15 cellular contexts compared by ENCODE assay signal in the genomic region with DNA sequence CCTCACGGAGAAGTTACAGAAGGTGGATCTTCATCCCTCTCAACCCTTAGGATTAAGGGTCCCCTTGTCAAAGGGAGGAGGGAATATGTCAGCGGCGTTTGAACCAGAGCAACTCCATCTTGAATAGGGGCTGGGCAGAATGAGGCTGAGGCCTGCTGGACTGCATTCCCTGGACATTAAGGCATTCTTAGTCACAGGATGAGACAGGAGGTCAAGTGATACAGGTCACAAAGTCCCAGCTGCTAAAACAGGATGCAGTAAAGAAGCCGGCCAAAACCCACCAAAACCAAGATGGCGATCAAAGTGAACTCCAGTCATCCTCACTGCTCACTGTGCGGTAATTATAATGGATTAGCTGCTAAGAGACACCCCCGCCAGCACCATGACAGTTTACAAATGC. TPM values are rescaled to one million over a fixed set of nuclear protein-coding genes. Genes with fewer than 3 reads are reported as not detected.
DNase-seq lines count a peak whose midpoint lies in the region; TF ChIP-seq lines count a peak whose summit lies in the region.
"Had no signal": no experiment of that assay in that cellular context is flagged by ENCODE, and none has a peak within 500 bp of the region (broad histone marks: within the 10 kb centered on the region; RNA-seq: fewer than 3 reads in every experiment).

No MANE protein-coding gene starts in this region.

- H3K27me3 ChIP-seq in mammary epithelial cell (ENCODE audit: insufficient read depth, low read length) (no peaks in the 10 kb centered on the region), mesenchymal stem cell (ENCODE audit: control insufficient read depth in 1 of 2, insufficient read depth in 1 of 2, low read length in 2 of 2) (peaks cover 0 to 4% of the 10 kb centered on the region in 2 experiments)
- H3K27me3 ChIP-seq: BLaER1 treated with 17β-estradiol and CSF1 and Interleukin-3, amounts not matched to agents 10 nM and 100 nM had no signal

- H2AFZ ChIP-seq in mammary epithelial cell (ENCODE audit: low read depth, low read length) (no peak overlapping the region), mesenchymal stem cell (ENCODE audit: low read depth, low read length) (no peak overlapping the region)

- in situ Hi-C loops in mammary epithelial cell (cut with MboI; ENCODE audit: low sequenced_read_pairs in 2 of 2): no loop called here

- no peaks in the 10 kb centered on the region for H4K20me1 ChIP-seq in mammary epithelial cell (ENCODE audit: insufficient read depth, low read length)

- no peaks in the 10 kb centered on the region for H3K4me1 ChIP-seq in mammary epithelial cell (ENCODE audit: insufficient read depth, low read length)
- H3K4me1 ChIP-seq in mesenchymal stem cell (ENCODE audit: control insufficient read depth, insufficient read depth, low read depth, low read length): peaks cover 2% of the 10 kb centered on the region

- H3K9ac ChIP-seq in mammary epithelial cell (ENCODE audit: insufficient read depth, low read length): no peak overlapping the region
- H3K9ac ChIP-seq in mesenchymal stem cell (ENCODE audit: low read length): no peak overlapping the region
- H3K9ac ChIP-seq: BLaER1 treated with 17β-estradiol and CSF1 and Interleukin-3, amounts not matched to agents 10 nM and 100 nM had no signal

- H3K18ac ChIP-seq in mesenchymal stem cell (ENCODE audit: low read depth in 1 of 2, low read length in 2 of 2): no peak overlapping the region

- 84% methylated on average over 6 of the region's 7 CpGs for WGBS in mammary epithelial cell (ENCODE audit: low coverage, missing lambda C conversion rate)
- WGBS in mesenchymal stem cell: 62% methylated on average over 7 of the region's 7 CpGs

- no peak overlapping the region for H2AK5ac ChIP-seq in mesenchymal stem cell (ENCODE audit: low read length, severe bottlenecking)

- no peak overlapping the region for H2BK5ac ChIP-seq in mesenchymal stem cell (ENCODE audit: low read depth, low read length, poor library complexity, severe bottlenecking)

- H2BK12ac ChIP-seq in mesenchymal stem cell (ENCODE audit: low read length in 2 of 2): no peak overlapping the region

- no peak overlapping the region for H3K27ac Mint-ChIP-seq in MCF 10A (ENCODE audit: low read depth, unreplicated experiment)
- H3K27ac Mint-ChIP-seq in chondrocyte (ENCODE audit: unreplicated experiment): no peak overlapping the region

- no peaks in the 10 kb centered on the region for H3K9me3 Mint-ChIP-seq in MCF 10A (ENCODE audit: unreplicated experiment)
- H3K9me3 Mint-ChIP-seq in chondrocyte (ENCODE audit: low read depth): no peaks in the 10 kb centered on the region

- H4K8ac ChIP-seq in mesenchymal stem cell (ENCODE audit: low read length): no peak overlapping the region

- H3K36me3 ChIP-seq in mammary epithelial cell (ENCODE audit: insufficient read depth, low read length) (no peaks in the 10 kb centered on the region), mesenchymal stem cell (ENCODE audit: control insufficient read depth in 1 of 2, insufficient read depth in 2 of 2, low read depth in 1 of 2, low read length in 2 of 2) (no peaks in the 10 kb centered on the region)
- H3K36me3 ChIP-seq: BLaER1 treated with 17β-estradiol and CSF1 and Interleukin-3, amounts not matched to agents 10 nM and 100 nM had no signal

- no peak overlapping the region for H2BK15ac ChIP-seq in mesenchymal stem cell (ENCODE audit: low read depth, poor library complexity, severe bottlenecking)

- no peak for TF ChIP-seq CTCF in mammary epithelial cell (conservative IDR thresholded peaks at IDR 0.05 in 1 of 2, IDR thresholded peaks at IDR 0.05 in 1 of 2; ENCODE audit: extremely low read depth in 1 of 2, insufficient read depth in 1 of 2, low read depth in 1 of 2, low read length in 2 of 2)
- TF ChIP-seq CTCF in MCF 10A (IDR thresholded peaks at IDR 0.05; ENCODE audit: unreplicated experiment): no peak
- no peak for TF ChIP-seq CTCF in chondrocyte (IDR thresholded peaks at IDR 0.05)
- no peak for TF ChIP-seq CTCF in GM20000 (IDR thresholded peaks at IDR 0.05; ENCODE audit: extremely low read depth, missing control alignments)

- H3K27ac ChIP-seq in mammary epithelial cell (ENCODE audit: insufficient read depth, low read depth, low read length) (no peak overlapping the region), mesenchymal stem cell (ENCODE audit: low read length, poor library complexity, severe bottlenecking) (no peak overlapping the region)
- H3K27ac ChIP-seq: 22Rv1; BLaER1 treated with 17β-estradiol and CSF1 and Interleukin-3, amounts not matched to agents 10 nM and 100 nM had no signal

- H3K4me3 ChIP-seq in mammary epithelial cell (replicated peaks in 1 of 3; ENCODE audit: insufficient read depth in 1 of 3, low read depth in 2 of 3, low read length in 3 of 3) (no peak overlapping the region), mesenchymal stem cell (ENCODE audit: insufficient read depth in 1 of 2, low read depth in 1 of 2, low read length in 2 of 2) (no peak overlapping the region)
- H3K4me3 ChIP-seq: BLaER1 treated with 17β-estradiol and CSF1 and Interleukin-3, amounts not matched to agents 10 nM and 100 nM had no signal

- no peak overlapping the region for H4K91ac ChIP-seq in mesenchymal stem cell (ENCODE audit: low read length)

- H3K4me3 Mint-ChIP-seq in MCF 10A (ENCODE audit: unreplicated experiment) (no peak overlapping the region), chondrocyte (ENCODE audit: unreplicated experiment) (no peak overlapping the region)

- POLR2A ChIA-PET in MCF 10A (lab: Yijun Ruan, JAX): no interaction called here

- intact Hi-C loops in mammary epithelial cell (cut with micrococcal nuclease): no loop called here
- intact Hi-C loops in MCF 10A (cut with micrococcal nuclease): no loop called here

- no peak overlapping the region for H3K14ac ChIP-seq in mesenchymal stem cell (ENCODE audit: low read length in 2 of 2)

- H2BK120ac ChIP-seq in mesenchymal stem cell (ENCODE audit: low read depth, low read length): no peak overlapping the region

- H3K4me1 Mint-ChIP-seq in MCF 10A (ENCODE audit: insufficient read depth, unreplicated experiment) (no peaks in the 10 kb centered on the region), chondrocyte (ENCODE audit: low read depth) (no peaks in the 10 kb centered on the region)

- BruUV-seq in mammary epithelial cell (replicated peaks; lab: Mats Ljungman, UMichigan): no TSS peak
- no TSS peak for BruUV-seq in MCF 10A (replicated peaks; lab: Mats Ljungman, UMichigan)

- CTCF ChIA-PET in mammary epithelial cell (lab: Charles Lee; ENCODE audit: low non-redundant PET): no interaction called here
- CTCF ChIA-PET in MCF 10A (lab: Yijun Ruan, JAX): no interaction called here

- H3K79me2 ChIP-seq in mammary epithelial cell (ENCODE audit: insufficient read depth, low read length): no peaks in the 10 kb centered on the region

- no peak overlapping the region for H3K4ac ChIP-seq in mesenchymal stem cell (ENCODE audit: low read depth in 1 of 2, low read length in 2 of 2)

- H3K79me1 ChIP-seq in mesenchymal stem cell (replicated peaks; ENCODE audit: low read length, poor library complexity, severe bottlenecking): no peaks in the 10 kb centered on the region

- H3K9me3 ChIP-seq in mammary epithelial cell (replicated peaks; ENCODE audit: insufficient read depth, low read length) (peaks cover 16% of the 10 kb centered on the region), mesenchymal stem cell (ENCODE audit: control insufficient read depth, low read length) (peaks cover 12% of the 10 kb centered on the region)

- dilution Hi-C loops in mammary epithelial cell (cut with HindIII; ENCODE audit: low sequenced_read_pairs): no loop called here

- H3K36me3 Mint-ChIP-seq in MCF 10A (ENCODE audit: insufficient read depth, unreplicated experiment) (no peaks in the 10 kb centered on the region), chondrocyte (ENCODE audit: low read depth) (no peaks in the 10 kb centered on the region)

- H3K27me3 Mint-ChIP-seq in MCF 10A (ENCODE audit: insufficient read depth, unreplicated experiment) (peaks cover 5% of the 10 kb centered on the region), chondrocyte (ENCODE audit: low read depth) (peaks cover 1% of the 10 kb centered on the region)

- no peak overlapping the region for H3K23ac ChIP-seq in mesenchymal stem cell (ENCODE audit: low read length in 2 of 2)

- DNase-seq in mammary epithelial cell: peak; percentile 13
- no peak for DNase-seq in MCF 10A (ENCODE audit: unreplicated experiment)
- peak; percentile 2 for DNase-seq in chondrocyte (ENCODE audit: low spot score)
- DNase-seq in mesenchymal stem cell: peak; percentile 21
- DNase-seq in NOMO-1 treated with DMSO at 0.1 percent for 48 hours (lab: John Stamatoyannopoulos, UW; ENCODE audit: unreplicated experiment): no peak
- no peak for DNase-seq in NCI-H2081 (lab: John Stamatoyannopoulos, UW)
- DNase-seq in hepatic stellate cell (ENCODE audit: low spot score): no peak
- no peak for DNase-seq in GM20000 (ENCODE audit: low spot score)
- DNase-seq: NCI-H1436 treated with DMSO at 0.1 percent for 48 hours, NCI-H226, NCI-H526 treated with DMSO at 0.1 percent for 48 hours, OCI-M1, Right ventricle myocardium superior had no signal

- H3K4me2 ChIP-seq in mammary epithelial cell (ENCODE audit: insufficient read depth, low read depth, low read length): no peak overlapping the region
- no peak overlapping the region for H3K4me2 ChIP-seq in mesenchymal stem cell (ENCODE audit: low read length, poor library complexity, severe bottlenecking)
- H3K4me2 ChIP-seq: BLaER1 treated with 17β-estradiol and CSF1 and Interleukin-3, amounts not matched to agents 10 nM and 100 nM had no signal

RNA-seq across cellular contexts. Expression of a gene that starts 36.7 kb away (rescaled TPM):
- total RNA-seq in mammary epithelial cell (not detected), MCF 10A (2022) (not detected in 2 replicates), chondrocyte (not detected in 3 replicates)
- not detected for polyA plus RNA-seq in mammary epithelial cell
- polyA minus RNA-seq in mammary epithelial cell: not detected
- not detected for polyA plus RNA-seq in mesenchymal stem cell (2013, experiment 1 of 2)
- polyA plus RNA-seq in mesenchymal stem cell (2013, experiment 2 of 2): not detected
- total RNA-seq: Right ventricle myocardium superior had no signal

Comparison
In these comparisons a context has a peak if more than half of its experiments do, and no peak if none do; other contexts are left out.
1. DNase-seq: peak in mammary epithelial cell (single experiment), chondrocyte (single experiment) and mesenchymal stem cell (single experiment); none in MCF 10A (single experiment), NOMO-1 treated with DMSO at 0.1 percent for 48 hours (single experiment), NCI-H2081 (0 of 2), hepatic stellate cell (single experiment) and GM20000 (single experiment).